In genomic region chr6:17638212-17638611, GRCh38 we compare ENCODE assay signal across 2 cellular contexts.
TF ChIP-seq lines count a peak whose summit lies in the region.

No MANE protein-coding gene starts in this region.

TF ChIP-seq in GM23338, 12 proteins besides CTCF, POLR2A, EP300 and RAD21 (continued from another document):
- TF ChIP-seq ETS1 (IDR thresholded peaks at IDR 0.05) (no peak), ZNF331 (CRISPR knock-in tag; IDR thresholded peaks at IDR 0.05; ENCODE audit: low read depth) (no peak), CREB1 (CRISPR knock-in tag; IDR thresholded peaks at IDR 0.05; ENCODE audit: low read depth) (no peak), POLR2AphosphoS5 (IDR thresholded peaks at IDR 0.05; ENCODE audit: low read depth) (no peak), ZNF114 (CRISPR knock-in tag; IDR thresholded peaks at IDR 0.05) (no peak), EZH2phosphoT487 (IDR thresholded peaks at IDR 0.05; ENCODE audit: unreplicated experiment) (no peak), NANOG (IDR thresholded peaks at IDR 0.05; ENCODE audit: borderline replicate concordance) (no peak), ZNF462 (CRISPR knock-in tag; IDR thresholded peaks at IDR 0.05) (no peak), STAT1 (IDR thresholded peaks at IDR 0.05; ENCODE audit: unreplicated experiment) (no peak), REST (IDR thresholded peaks at IDR 0.05; ENCODE audit: unreplicated experiment) (no peak)
TF ChIP-seq in GM23338: peak in this region for 0.

TF ChIP-seq in HEK293T, 16 proteins besides CTCF, POLR2A, EP300 and RAD21 (continued from another document):
- TF ChIP-seq HDGF (IDR thresholded peaks at IDR 0.05; ENCODE audit: borderline replicate concordance) (no peak), LEF1 (IDR thresholded peaks at IDR 0.05; ENCODE audit: borderline replicate concordance) (no peak), PKNOX1 (IDR thresholded peaks at IDR 0.05) (no peak), ELF4 (IDR thresholded peaks at IDR 0.05) (no peak), ZNF384 (IDR thresholded peaks at IDR 0.05) (no peak), NFRKB (IDR thresholded peaks at IDR 0.05) (no peak), SUZ12 (IDR thresholded peaks at IDR 0.05) (no peak), BHLHE40 (IDR thresholded peaks at IDR 0.05; ENCODE audit: borderline replicate concordance) (no peak), FOXK2 (IDR thresholded peaks at IDR 0.05) (no peak), SP1 (IDR thresholded peaks at IDR 0.05) (no peak), L3MBTL2 (conservative IDR thresholded peaks at IDR 0.05) (no peak), CTBP1 (IDR thresholded peaks at IDR 0.05; ENCODE audit: borderline replicate concordance) (no peak)
